Comparison of ENCODE assay signal across 17 cellular contexts in genomic region chr16:27239026-27239425, GRCh38. TPM values are rescaled to one million over a fixed set of nuclear protein-coding genes. Genes with fewer than 3 reads are reported as not detected.
A peak's percentile ranks its signal among the peaks of the same experiment; 100 is the strongest.
DNase-seq lines count a peak whose midpoint lies in the region; ATAC-seq and TF ChIP-seq lines count a peak whose summit lies in the region.
"Had no signal": no experiment of that assay in that cellular context is flagged by ENCODE, and none has a peak within 500 bp of the region (broad histone marks: within the 10 kb centered on the region; RNA-seq: fewer than 3 reads in every experiment).

No MANE protein-coding gene starts in this region.

- H3K4me3 ChIP-seq in OCI-LY7 (ENCODE audit: low read depth, low read length, poor library complexity, severe bottlenecking): no peak overlapping the region
- H3K4me3 ChIP-seq: adrenal gland, GM12878, pancreas had no signal

- H3K36me3 Mint-ChIP-seq in T-helper 1 cell treated with Interleukin-12 subunit alpha and Interleukin-12 subunit beta and Interleukin-4 antibody, amounts not matched to agents 30 μg/mL and 1 μg/mL, for 36 hours (ENCODE audit: low read depth): peaks cover 22% of the 10 kb centered on the region
- H3K36me3 Mint-ChIP-seq in activated CD4-positive, alpha-beta memory T cell treated with anti-CD3 and anti-CD28 coated beads, Interleukin-2, amount 10 ng/mL, durations not matched to agents 7 days and 5 days (ENCODE audit: low read depth): peaks cover 50% of the 10 kb centered on the region
- H3K36me3 Mint-ChIP-seq in effector memory CD8-positive, alpha-beta T cell (ENCODE audit: insufficient read depth): peaks cover 26% of the 10 kb centered on the region
- H3K36me3 Mint-ChIP-seq in Calu3 (ENCODE audit: insufficient read depth, unreplicated experiment): peaks cover 20% of the 10 kb centered on the region

- peak overlapping the region; percentile 97 for H3K27ac Mint-ChIP-seq in T-helper 1 cell treated with Interleukin-12 subunit alpha and Interleukin-12 subunit beta and Interleukin-4 antibody, amounts not matched to agents 30 μg/mL and 1 μg/mL, for 36 hours
- peak overlapping the region; percentile 100 for H3K27ac Mint-ChIP-seq in activated CD4-positive, alpha-beta memory T cell treated with anti-CD3 and anti-CD28 coated beads, Interleukin-2, amount 10 ng/mL, durations not matched to agents 7 days and 5 days
- peak overlapping the region; percentile 90 to 98 for H3K27ac Mint-ChIP-seq in effector memory CD8-positive, alpha-beta T cell
- no peak overlapping the region for H3K27ac Mint-ChIP-seq in Calu3 (ENCODE audit: unreplicated experiment)

- BruUV-seq in OCI-LY7 (replicated peaks; lab: Mats Ljungman, UMichigan): no TSS peak
- BruUV-seq in Calu3 (replicated peaks; lab: Mats Ljungman, UMichigan): no TSS peak

- POLR2A ChIA-PET in activated CD4-positive, alpha-beta memory T cell treated with anti-CD3 and anti-CD28 coated beads, Interleukin-2, amount 10 ng/mL, durations not matched to agents 7 days and 5 days (lab: Charles Lee): interaction anchor here (1.0 to 14.5 kb wide), 10 partner anchors 11 to 135 kb away, joined by 3 to 448 read pairs (median 6); partner anchors contain the start of genes IL4R, KDM8 and NSMCE1
- POLR2A ChIA-PET in OCI-LY7 (lab: Charles Lee): interaction anchor here (0.7 to 1.3 kb wide), 2 partner anchors 10 to 62 kb away, joined by 3 read pairs; no protein-coding TSS in a partner anchor

- no peaks in the 10 kb centered on the region for H3K9me3 Mint-ChIP-seq in T-helper 1 cell treated with Interleukin-12 subunit alpha and Interleukin-12 subunit beta and Interleukin-4 antibody, amounts not matched to agents 30 μg/mL and 1 μg/mL, for 36 hours
- H3K9me3 Mint-ChIP-seq in activated CD4-positive, alpha-beta memory T cell treated with anti-CD3 and anti-CD28 coated beads, Interleukin-2, amount 10 ng/mL, durations not matched to agents 7 days and 5 days: no peaks in the 10 kb centered on the region
- no peaks in the 10 kb centered on the region for H3K9me3 Mint-ChIP-seq in effector memory CD8-positive, alpha-beta T cell
- no peaks in the 10 kb centered on the region for H3K9me3 Mint-ChIP-seq in Calu3 (ENCODE audit: low read depth, unreplicated experiment)

- intact Hi-C loops in sciatic nerve (cut with DNase I): no loop called here
- intact Hi-C loops in OCI-LY7 (cut with micrococcal nuclease; ENCODE audit: unreplicated experiment): no loop called here
- intact Hi-C loops in Calu3 (cut with micrococcal nuclease; ENCODE audit: unreplicated experiment): loop anchor here (10.0 kb wide), 1 partner anchor 216 kb away; no protein-coding TSS in a partner anchor

- no peaks in the 10 kb centered on the region for H3K9me2 ChIP-seq in OCI-LY7 (ENCODE audit: insufficient read depth, low read length)

- H3K4me2 ChIP-seq in OCI-LY7 (ENCODE audit: low read length): no peak overlapping the region

- peaks cover 36% of the 10 kb centered on the region for H3K4me1 ChIP-seq in OCI-LY7 (ENCODE audit: insufficient read depth, low read length, poor library complexity, severe bottlenecking)

- ATAC-seq in effector memory CD8-positive, alpha-beta T cell (replicated peaks): no peak
- ATAC-seq in sciatic nerve (no peak), GM19328 (IDR thresholded peaks at IDR 0.05; ENCODE audit: unreplicated experiment) (no peak)
- ATAC-seq: GM12878, pancreas had no signal

- no peak overlapping the region for H2AFZ ChIP-seq in OCI-LY7 (ENCODE audit: low read length)

- CTCF ChIA-PET in activated CD4-positive, alpha-beta memory T cell treated with anti-CD3 and anti-CD28 coated beads, Interleukin-2, amount 10 ng/mL, durations not matched to agents 7 days and 5 days (lab: Charles Lee): interaction anchor here (0.5 to 6.5 kb wide), 3 partner anchors 9 to 1772 kb away, joined by 3 to 146 read pairs (median 3); no protein-coding TSS in a partner anchor
- CTCF ChIA-PET in OCI-LY7 (lab: Charles Lee; ENCODE audit: unreplicated experiment) (no interaction called here), Calu3 (lab: Charles Lee) (interaction anchor here (0.6 to 0.7 kb wide), 2 partner anchors 605 to 1054 kb away, joined by 3 read pairs; no protein-coding TSS in a partner anchor)

- no peaks in the 10 kb centered on the region for H3K9me3 ChIP-seq in OCI-LY7 (ENCODE audit: low read length)
- H3K9me3 ChIP-seq: adrenal gland, pancreas had no signal

- H3K36me3 ChIP-seq in OCI-LY7 (ENCODE audit: insufficient read depth, low read length): peaks cover 7% of the 10 kb centered on the region; the same call in 1 of the 2 replicates
- H3K36me3 ChIP-seq: adrenal gland, pancreas had no signal

- no peak overlapping the region for H3K27ac ChIP-seq in OCI-LY7 (ENCODE audit: low read depth, low read length, poor library complexity, severe bottlenecking)
- H3K27ac ChIP-seq: 22Rv1, C4-2B had no signal

- H3K79me2 ChIP-seq in OCI-LY7 (ENCODE audit: insufficient read depth, low read depth, low read length): no peaks in the 10 kb centered on the region

- no peaks in the 10 kb centered on the region for H3K27me3 Mint-ChIP-seq in T-helper 1 cell treated with Interleukin-12 subunit alpha and Interleukin-12 subunit beta and Interleukin-4 antibody, amounts not matched to agents 30 μg/mL and 1 μg/mL, for 36 hours (ENCODE audit: low read depth)
- H3K27me3 Mint-ChIP-seq in activated CD4-positive, alpha-beta memory T cell treated with anti-CD3 and anti-CD28 coated beads, Interleukin-2, amount 10 ng/mL, durations not matched to agents 7 days and 5 days: no peaks in the 10 kb centered on the region
- no peaks in the 10 kb centered on the region for H3K27me3 Mint-ChIP-seq in effector memory CD8-positive, alpha-beta T cell
- no peaks in the 10 kb centered on the region for H3K27me3 Mint-ChIP-seq in Calu3 (ENCODE audit: unreplicated experiment)

- no peaks in the 10 kb centered on the region for H4K20me1 ChIP-seq in OCI-LY7 (ENCODE audit: insufficient read depth, low read length)

- DNase-seq in T-helper 1 cell: no peak
- DNase-seq in activated CD4-positive, alpha-beta memory T cell treated with anti-CD3 and anti-CD28 coated beads, Interleukin-2, amount 10 ng/mL, durations not matched to agents 7 days and 5 days: no peak
- no peak for DNase-seq in effector memory CD8-positive, alpha-beta T cell
- DNase-seq in sciatic nerve (ENCODE audit: low spot score): peak; percentile 19
- DNase-seq in OCI-LY7 (ENCODE audit: low spot score): no peak
- no peak for DNase-seq in Calu3
- DNase-seq: activated CD4-positive, alpha-beta T cell treated with anti-CD3 and anti-CD28 coated beads, Interleukin-2, amount 50 U/mL, for 4 hours; midbrain; NCI-H1048; pancreas; RPMI8226 had no signal

- H3K4me3 Mint-ChIP-seq in T-helper 1 cell treated with Interleukin-12 subunit alpha and Interleukin-12 subunit beta and Interleukin-4 antibody, amounts not matched to agents 30 μg/mL and 1 μg/mL, for 36 hours: no peak overlapping the region
- no peak overlapping the region for H3K4me3 Mint-ChIP-seq in activated CD4-positive, alpha-beta memory T cell treated with anti-CD3 and anti-CD28 coated beads, Interleukin-2, amount 10 ng/mL, durations not matched to agents 7 days and 5 days
- H3K4me3 Mint-ChIP-seq in effector memory CD8-positive, alpha-beta T cell: peak overlapping the region; percentile 61 to 74
- no peak overlapping the region for H3K4me3 Mint-ChIP-seq in Calu3 (ENCODE audit: low read depth, unreplicated experiment)

- TF ChIP-seq CTCF in OCI-LY7 (conservative IDR thresholded peaks at IDR 0.05; ENCODE audit: low read length): no peak
- TF ChIP-seq CTCF in Calu3 (IDR thresholded peaks at IDR 0.05; ENCODE audit: unreplicated experiment): no peak

- peaks cover 70% of the 10 kb centered on the region for H3K4me1 Mint-ChIP-seq in T-helper 1 cell treated with Interleukin-12 subunit alpha and Interleukin-12 subunit beta and Interleukin-4 antibody, amounts not matched to agents 30 μg/mL and 1 μg/mL, for 36 hours (ENCODE audit: low read depth)
- H3K4me1 Mint-ChIP-seq in activated CD4-positive, alpha-beta memory T cell treated with anti-CD3 and anti-CD28 coated beads, Interleukin-2, amount 10 ng/mL, durations not matched to agents 7 days and 5 days: peaks cover 87% of the 10 kb centered on the region
- H3K4me1 Mint-ChIP-seq in effector memory CD8-positive, alpha-beta T cell (ENCODE audit: low read depth in 2 of 2): peaks cover 64 to 65% of the 10 kb centered on the region in 2 donors
- H3K4me1 Mint-ChIP-seq in Calu3 (ENCODE audit: low read depth, unreplicated experiment): peaks cover 36% of the 10 kb centered on the region

RNA-seq across cellular contexts. Expression of gene NSMCE1, which starts 29.5 kb away (rescaled TPM):
- total RNA-seq in activated CD4-positive, alpha-beta memory T cell treated with anti-CD3 and anti-CD28 coated beads, Interleukin-2, amount 10 ng/mL, durations not matched to agents 7 days and 5 days: 100 to 1,000 TPM; 100 to 106 TPM
- 39.5 TPM for total RNA-seq in sciatic nerve
- total RNA-seq in OCI-LY7 (2014; rRNA removed; shearing (Covaris generic)): 51.1 and 52.1 TPM in 2 replicates
- 84.0 and 89.4 TPM in 2 replicates for total RNA-seq in OCI-LY7 (2022)
- 74.9 and 83.2 TPM in 2 replicates for total RNA-seq in Calu3 (2022)

RNA-seq across cellular contexts. Expression of gene KDM8, which starts 35.7 kb away (rescaled TPM):
- total RNA-seq in activated CD4-positive, alpha-beta memory T cell treated with anti-CD3 and anti-CD28 coated beads, Interleukin-2, amount 10 ng/mL, durations not matched to agents 7 days and 5 days: 10 to 100 TPM; 12.7 to 14.3 TPM
- total RNA-seq in sciatic nerve (8.3 TPM), OCI-LY7 (2022) (14.5 and 24.3 TPM in 2 replicates), Calu3 (2022) (8.4 and 10.2 TPM in 2 replicates)
- 12.4 and 14.2 TPM in 2 replicates for total RNA-seq in OCI-LY7 (2014; rRNA removed; shearing (Covaris generic))

Comparison
In these comparisons a context has a peak if more than half of its experiments do, and no peak if none do; other contexts are left out.
1. H3K4me3 Mint-ChIP-seq: peak in effector memory CD8-positive, alpha-beta T cell (2 of 2); none in T-helper 1 cell treated with Interleukin-12 subunit alpha and Interleukin-12 subunit beta and Interleukin-4 antibody, amounts not matched to agents 30 μg/mL and 1 μg/mL, for 36 hours (single experiment), activated CD4-positive, alpha-beta memory T cell treated with anti-CD3 and anti-CD28 coated beads, Interleukin-2, amount 10 ng/mL, durations not matched to agents 7 days and 5 days (single experiment) and Calu3 (single experiment).